18 cellular contexts compared by ENCODE assay signal in genomic region chr2:60957643-60958042, GRCh38. TPM values are rescaled to one million over a fixed set of nuclear protein-coding genes. Genes with fewer than 3 reads are reported as not detected.
DNase-seq lines count a peak whose midpoint lies in the region; ATAC-seq and TF ChIP-seq lines count a peak whose summit lies in the region.
"Had no signal": no experiment of that assay in that cellular context is flagged by ENCODE, and none has a peak within 500 bp of the region (broad histone marks: within the 10 kb centered on the region; RNA-seq: fewer than 3 reads in every experiment).

No MANE protein-coding gene starts in this region.

- H3K4me3 Mint-ChIP-seq in immature natural killer cell = no peak overlapping the region
- H3K4me3 Mint-ChIP-seq: CD4-positive, alpha-beta T cell; T-helper 2 cell treated with Interferon-gamma antibody and Interleukin-4, amounts not matched to agents 5 μg/mL and 100 μg/mL, for 36 hours had no signal

- H3K9me3 ChIP-seq in RWPE2 (ENCODE audit: severe bottlenecking) = no peaks in the 10 kb centered on the region
- H3K9me3 ChIP-seq: vagina had no signal

- peaks cover 42 to 50% of the 10 kb centered on the region in 2 donors for H3K4me1 Mint-ChIP-seq in immature natural killer cell

- peak; percentile 13 for DNase-seq in HT1080 (ENCODE audit: low read depth)
- peak; percentile 80 for DNase-seq in RWPE2 (ENCODE audit: low spot score)
- DNase-seq in immature natural killer cell = no peak
- DNase-seq in renal cortical epithelial cell (ENCODE audit: low read depth) = peak; percentile 42
- no peak for DNase-seq in SW 1271 (lab: John Stamatoyannopoulos, UW)
- no peak for DNase-seq in 8988T
- no peak for DNase-seq in NCI-H2107 treated with DMSO at 0.1 percent for 48 hours (lab: John Stamatoyannopoulos, UW; ENCODE audit: unreplicated experiment)
- DNase-seq: activated CD4-positive, CD25-positive, alpha-beta regulatory T cell; CD4-positive, alpha-beta T cell; central memory CD4-positive, alpha-beta T cell; effector CD8-positive, alpha-beta T cell; NCI-H1436 treated with DMSO at 0.1 percent for 48 hours; SIG-M5; stimulated activated naive CD4-positive, alpha-beta T cell had no signal

- peaks cover 46% of the 10 kb centered on the region for H3K4me1 ChIP-seq in RWPE2 (ENCODE audit: insufficient read depth, poor library complexity, severe bottlenecking)
- H3K4me1 ChIP-seq: parathyroid adenoma had no signal

- H3K36me3 Mint-ChIP-seq in immature natural killer cell = peaks cover 9 to 26% (median 13%) of the 10 kb centered on the region in 3 donors

- peaks cover 0 to 2% (median 0%) of the 10 kb centered on the region in 3 donors for H3K27me3 Mint-ChIP-seq in immature natural killer cell (ENCODE audit: low read depth in 3 of 3)
- H3K27me3 Mint-ChIP-seq: CD4-positive, alpha-beta T cell had no signal

- no peak overlapping the region for H3K4me3 ChIP-seq in RWPE2 (ENCODE audit: severe bottlenecking)
- H3K4me3 ChIP-seq: vagina had no signal

- TF ChIP-seq CTCF in RWPE2 (IDR thresholded peaks at IDR 0.05; ENCODE audit: poor library complexity, severe bottlenecking) = no peak

- H3K27me3 ChIP-seq in RWPE2 (ENCODE audit: insufficient read depth, poor library complexity, severe bottlenecking) = no peaks in the 10 kb centered on the region
- H3K27me3 ChIP-seq: vagina had no signal

- H3K9me3 Mint-ChIP-seq in immature natural killer cell = no peaks in the 10 kb centered on the region
- H3K9me3 Mint-ChIP-seq: CD4-positive, alpha-beta T cell; T-helper 2 cell treated with Interferon-gamma antibody and Interleukin-4, amounts not matched to agents 5 μg/mL and 100 μg/mL, for 36 hours had no signal

- no peaks in the 10 kb centered on the region for H3K36me3 ChIP-seq in RWPE2 (ENCODE audit: low read depth)
- H3K36me3 ChIP-seq: vagina had no signal

- peak overlapping the region; percentile 94 for H3K27ac ChIP-seq in RWPE2 (ENCODE audit: poor library complexity, severe bottlenecking)
- H3K27ac ChIP-seq: parathyroid adenoma had no signal

- peak overlapping the region in 5 of 6 donors; percentile 24 to 73 (median 45) for H3K27ac Mint-ChIP-seq in immature natural killer cell
- H3K27ac Mint-ChIP-seq: CD4-positive, alpha-beta T cell; T-helper 2 cell treated with Interferon-gamma antibody and Interleukin-4, amounts not matched to agents 5 μg/mL and 100 μg/mL, for 36 hours had no signal

- ATAC-seq in RWPE2 (ENCODE audit: low read depth) (peak; percentile 4; the same call in 1 of the 3 replicates), GM21619 (IDR thresholded peaks at IDR 0.05; ENCODE audit: unreplicated experiment) (no peak)

RNA-seq across cellular contexts. Expression of gene PEX13, which starts 59.9 kb away (rescaled TPM):
- total RNA-seq in HT1080 (2014; rRNA removed; shearing (Covaris generic)) = 19.1 and 25.1 TPM in 2 replicates
- polyA plus RNA-seq in HT1080 (2015; cell fraction: cytosol; rRNA removed) = 32.8 and 35.3 TPM in 2 replicates
- 16.1 and 20.2 TPM in 2 replicates for polyA plus RNA-seq in HT1080 (2015; cell fraction: nucleus; rRNA removed)
- polyA plus RNA-seq in immature natural killer cell = 10 to 100 TPM in 1 of 3 donors, 1 to 10 TPM in 2; 9.1 to 16.3 (median 9.7) TPM
- total RNA-seq in renal cortical epithelial cell = 42.5 and 57.5 TPM in 2 replicates

Comparison
In these comparisons a context has a peak if more than half of its experiments do, and no peak if none do; other contexts are left out.
1. DNase-seq: peak in HT1080 (single experiment), RWPE2 (single experiment) and renal cortical epithelial cell (single experiment); none in immature natural killer cell (0 of 3), SW 1271 (0 of 2), 8988T (single experiment) and NCI-H2107 treated with DMSO at 0.1 percent for 48 hours (single experiment).